In genomic region chr4:54005475-54005874, GRCh38 we compare ENCODE assay signal across 16 cellular contexts. TPM values are rescaled to one million over a fixed set of nuclear protein-coding genes. Genes with fewer than 3 reads are reported as not detected.
DNase-seq lines count a peak whose midpoint lies in the region; ATAC-seq and TF ChIP-seq lines count a peak whose summit lies in the region.
"Had no signal": no experiment of that assay in that cellular context is flagged by ENCODE, and none has a peak within 500 bp of the region (broad histone marks: within the 10 kb centered on the region; RNA-seq: fewer than 3 reads in every experiment).

No MANE protein-coding gene starts in this region.

- peaks cover 23% of the 10 kb centered on the region for H3K36me3 Mint-ChIP-seq in T-helper 1 cell treated with Interleukin-12 subunit alpha and Interleukin-12 subunit beta and Interleukin-4 antibody, amounts not matched to agents 30 μg/mL and 1 μg/mL, for 36 hours (ENCODE audit: low read depth)
- peaks cover 16% of the 10 kb centered on the region for H3K36me3 Mint-ChIP-seq in stimulated activated memory B cell treated with anti-CD40 and anti-IgM and Interleukin-4, amounts not matched to agents 10 μg/mL and 1 μg/mL and 100 μg/mL, for 72 hours

- DNase-seq in left ventricle myocardium superior, result no peak
- DNase-seq in cardiac septum (ENCODE audit: low spot score), result no peak
- DNase-seq in fibroblast of villous mesenchyme (ENCODE audit: low read depth), result peak; percentile 75
- DNase-seq in upper lobe of right lung, result no peak
- DNase-seq in NCI-H1092 (lab: John Stamatoyannopoulos, UW), result no peak
- DNase-seq: activated T-cell treated with anti-CD3 and anti-CD28 coated beads for 4 hours; NCI-H1436 treated with DMSO at 0.1 percent for 48 hours; occipital lobe; stimulated activated CD4-positive, alpha-beta T cell treated with anti-CD3 and anti-CD28 coated beads, Interleukin-4, amount 100 ng/mL, for 4 hours; substantia nigra; T-helper 17 cell had no signal

- H3K36me3 ChIP-seq in upper lobe of right lung, result peaks cover 8% of the 10 kb centered on the region

- H3K27ac ChIP-seq in upper lobe of right lung, result no peak overlapping the region
- H3K27ac ChIP-seq: BLaER1, epithelial cell of prostate had no signal

- H3K27me3 Mint-ChIP-seq in T-helper 1 cell treated with Interleukin-12 subunit alpha and Interleukin-12 subunit beta and Interleukin-4 antibody, amounts not matched to agents 30 μg/mL and 1 μg/mL, for 36 hours (ENCODE audit: low read depth), result no peaks in the 10 kb centered on the region
- no peaks in the 10 kb centered on the region for H3K27me3 Mint-ChIP-seq in stimulated activated memory B cell treated with anti-CD40 and anti-IgM and Interleukin-4, amounts not matched to agents 10 μg/mL and 1 μg/mL and 100 μg/mL, for 72 hours
- H3K27me3 Mint-ChIP-seq: T-helper 17 cell had no signal

- intact Hi-C loops in left ventricle myocardium superior (cut with micrococcal nuclease), result no loop called here
- intact Hi-C loops in cardiac septum (cut with DNase I), result no loop called here
- intact Hi-C loops in upper lobe of right lung (cut with DNase I), result no loop called here

- peak overlapping the region; percentile 52 for H3K27ac Mint-ChIP-seq in T-helper 1 cell treated with Interleukin-12 subunit alpha and Interleukin-12 subunit beta and Interleukin-4 antibody, amounts not matched to agents 30 μg/mL and 1 μg/mL, for 36 hours
- H3K27ac Mint-ChIP-seq in stimulated activated memory B cell treated with anti-CD40 and anti-IgM and Interleukin-4, amounts not matched to agents 10 μg/mL and 1 μg/mL and 100 μg/mL, for 72 hours, result no peak overlapping the region
- H3K27ac Mint-ChIP-seq: T-helper 17 cell had no signal

- H3K4me3 ChIP-seq in fibroblast of villous mesenchyme (ENCODE audit: low read depth, low read length) (no peak overlapping the region), upper lobe of right lung (no peak overlapping the region)
- H3K4me3 ChIP-seq: BLaER1 had no signal

- H3K4me1 Mint-ChIP-seq in T-helper 1 cell treated with Interleukin-12 subunit alpha and Interleukin-12 subunit beta and Interleukin-4 antibody, amounts not matched to agents 30 μg/mL and 1 μg/mL, for 36 hours (ENCODE audit: low read depth), result peaks cover 6% of the 10 kb centered on the region
- no peaks in the 10 kb centered on the region for H3K4me1 Mint-ChIP-seq in stimulated activated memory B cell treated with anti-CD40 and anti-IgM and Interleukin-4, amounts not matched to agents 10 μg/mL and 1 μg/mL and 100 μg/mL, for 72 hours

- H3K27me3 ChIP-seq in upper lobe of right lung, result no peaks in the 10 kb centered on the region
- H3K27me3 ChIP-seq: BLaER1 had no signal

- TF ChIP-seq CTCF in fibroblast of villous mesenchyme (IDR thresholded peaks at IDR 0.05; ENCODE audit: insufficient read depth, low read depth, low read length), result no peak
- no peak for TF ChIP-seq CTCF in upper lobe of right lung (IDR thresholded peaks at IDR 0.05)

- peaks cover 10% of the 10 kb centered on the region for H3K4me1 ChIP-seq in upper lobe of right lung
- H3K4me1 ChIP-seq: BLaER1 had no signal

- H3K4me3 Mint-ChIP-seq in T-helper 1 cell treated with Interleukin-12 subunit alpha and Interleukin-12 subunit beta and Interleukin-4 antibody, amounts not matched to agents 30 μg/mL and 1 μg/mL, for 36 hours, result peak overlapping the region; percentile 40
- no peak overlapping the region for H3K4me3 Mint-ChIP-seq in stimulated activated memory B cell treated with anti-CD40 and anti-IgM and Interleukin-4, amounts not matched to agents 10 μg/mL and 1 μg/mL and 100 μg/mL, for 72 hours

- H3K9me3 Mint-ChIP-seq in T-helper 1 cell treated with Interleukin-12 subunit alpha and Interleukin-12 subunit beta and Interleukin-4 antibody, amounts not matched to agents 30 μg/mL and 1 μg/mL, for 36 hours, result peaks cover 9% of the 10 kb centered on the region
- no peaks in the 10 kb centered on the region for H3K9me3 Mint-ChIP-seq in stimulated activated memory B cell treated with anti-CD40 and anti-IgM and Interleukin-4, amounts not matched to agents 10 μg/mL and 1 μg/mL and 100 μg/mL, for 72 hours

- ATAC-seq in left ventricle myocardium superior (peak; percentile 48), upper lobe of right lung (peak; percentile 41), HG02938 (IDR thresholded peaks at IDR 0.05; ENCODE audit: unreplicated experiment) (no peak)
- no peak for ATAC-seq in stimulated activated memory B cell treated with anti-CD40 and anti-IgM and Interleukin-4, amounts not matched to agents 10 μg/mL and 1 μg/mL and 100 μg/mL, for 72 hours
- ATAC-seq: T-helper 17 cell had no signal

- no peaks in the 10 kb centered on the region for H3K9me3 ChIP-seq in upper lobe of right lung

RNA-seq across cellular contexts. Expression of gene CHIC2, which starts 58.9 kb away (rescaled TPM):
- 6.7 TPM for total RNA-seq in left ventricle myocardium superior
- total RNA-seq in cardiac septum, result 12.4 TPM
- total RNA-seq in fibroblast of villous mesenchyme, result 59.3 and 74.3 TPM in 2 replicates
- total RNA-seq in upper lobe of right lung, result 28.7 TPM

Comparison
In these comparisons a context has a peak if more than half of its experiments do, and no peak if none do; other contexts are left out.
1. ATAC-seq: peak in left ventricle myocardium superior (single experiment) and upper lobe of right lung (single experiment); none in stimulated activated memory B cell treated with anti-CD40 and anti-IgM and Interleukin-4, amounts not matched to agents 10 μg/mL and 1 μg/mL and 100 μg/mL, for 72 hours (single experiment) and HG02938 (single experiment).